10 cellular contexts compared by ENCODE assay signal in the genomic region with DNA sequence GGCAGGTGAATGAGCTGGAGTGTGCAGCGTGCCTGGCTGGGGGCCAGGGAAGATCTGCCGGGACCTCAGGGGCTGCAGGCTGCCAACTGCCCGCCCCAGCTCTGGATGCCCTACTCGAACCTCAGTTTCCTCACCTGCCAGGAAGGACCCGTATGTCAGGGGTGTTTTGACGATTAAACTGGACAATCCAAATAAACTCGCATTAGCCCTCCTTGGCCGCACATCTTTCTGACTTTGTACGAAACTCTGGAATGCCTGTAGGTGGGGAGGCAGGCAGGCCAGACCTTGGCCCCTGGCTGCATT. TPM values are rescaled to one million over a fixed set of nuclear protein-coding genes. Genes with fewer than 3 reads are reported as not detected.
DNase-seq lines count a peak whose midpoint lies in the region; ATAC-seq and TF ChIP-seq lines count a peak whose summit lies in the region.
"Had no signal": no experiment of that assay in that cellular context is flagged by ENCODE, and none has a peak within 500 bp of the region (broad histone marks: within the 10 kb centered on the region; RNA-seq: fewer than 3 reads in every experiment).

No MANE protein-coding gene starts in this region.

- H3K27me3 Mint-ChIP-seq in CD4-positive, alpha-beta T cell: peaks cover 46% of the 10 kb centered on the region

- ATAC-seq in CD4-positive, alpha-beta T cell (ENCODE audit: poor library complexity): no peak
- no peak for ATAC-seq in GM21528 (IDR thresholded peaks at IDR 0.05; ENCODE audit: low FRiP score, unreplicated experiment)
- ATAC-seq: GM12878 had no signal

- no peak for DNase-seq in CD4-positive, alpha-beta T cell
- DNase-seq in Peyer's patch: no peak
- no peak for DNase-seq in right atrium auricular region (ENCODE audit: low spot score)
- no peak for DNase-seq in GM03348 (ENCODE audit: low spot score)
- no peak for DNase-seq in DMS53 (lab: John Stamatoyannopoulos, UW)
- no peak for DNase-seq in head of caudate nucleus
- DNase-seq: NCI-H2107 had no signal

- TF ChIP-seq POLR2A in Peyer's patch (IDR thresholded peaks at IDR 0.05): no peak

- POLR2A ChIA-PET in CD4-positive, alpha-beta T cell (lab: Charles Lee): no interaction called here

- H3K36me3 ChIP-seq in Peyer's patch (no peaks in the 10 kb centered on the region), right atrium auricular region (no peaks in the 10 kb centered on the region), parathyroid adenoma (ENCODE audit: control insufficient read depth, insufficient read depth, low read length) (no peaks in the 10 kb centered on the region)

- peak overlapping the region; percentile 65 for H3K4me2 ChIP-seq in parathyroid adenoma (ENCODE audit: low read length)

- H3K4me3 ChIP-seq in Peyer's patch (peak overlapping the region; percentile 47 to 82 (median 66)), right atrium auricular region (peak overlapping the region; percentile 74 to 84), parathyroid adenoma (ENCODE audit: low read depth, low read length) (peak overlapping the region; percentile 67)
- H3K4me3 ChIP-seq: GM12878 had no signal

- peak overlapping the region; percentile 59 for H3K4me3 Mint-ChIP-seq in CD4-positive, alpha-beta T cell

- H3K27me3 ChIP-seq in CD4-positive, alpha-beta T cell (ENCODE audit: control insufficient read depth, insufficient read depth, low read length): peaks cover 32% of the 10 kb centered on the region
- H3K27me3 ChIP-seq in Peyer's patch (no peaks in the 10 kb centered on the region), right atrium auricular region (no peaks in the 10 kb centered on the region), parathyroid adenoma (ENCODE audit: control insufficient read depth, insufficient read depth, low read length) (no peaks in the 10 kb centered on the region)

- H3K9ac ChIP-seq in parathyroid adenoma: peak overlapping the region; percentile 14

- H3K79me2 ChIP-seq in parathyroid adenoma: no peaks in the 10 kb centered on the region

- TF ChIP-seq CTCF in CD4-positive, alpha-beta T cell (IDR thresholded peaks at IDR 0.05): no peak
- TF ChIP-seq CTCF in Peyer's patch (IDR thresholded peaks at IDR 0.05): no peak
- no peak for TF ChIP-seq CTCF in right atrium auricular region (IDR thresholded peaks at IDR 0.05)
- TF ChIP-seq CTCF in parathyroid adenoma (IDR thresholded peaks at IDR 0.05): no peak

- intact Hi-C loops in CD4-positive, alpha-beta T cell (cut with DNase I, micrococcal nuclease): no loop called here
- intact Hi-C loops in head of caudate nucleus (cut with DNase I): no loop called here

- H3K4me1 ChIP-seq in Peyer's patch: peaks cover 0 to 13% (median 6%) of the 10 kb centered on the region in 4 donors
- peaks cover 0 to 15% of the 10 kb centered on the region in 2 donors for H3K4me1 ChIP-seq in right atrium auricular region
- H3K4me1 ChIP-seq in parathyroid adenoma: no peaks in the 10 kb centered on the region

- H3K9me3 Mint-ChIP-seq in CD4-positive, alpha-beta T cell: no peaks in the 10 kb centered on the region

- no peak overlapping the region for H3K27ac Mint-ChIP-seq in CD4-positive, alpha-beta T cell

- no peaks in the 10 kb centered on the region for H3K9me3 ChIP-seq in CD4-positive, alpha-beta T cell (ENCODE audit: control insufficient read depth, low read length)
- no peaks in the 10 kb centered on the region for H3K9me3 ChIP-seq in Peyer's patch
- no peaks in the 10 kb centered on the region for H3K9me3 ChIP-seq in right atrium auricular region
- no peaks in the 10 kb centered on the region for H3K9me3 ChIP-seq in parathyroid adenoma (ENCODE audit: control insufficient read depth, low read length)

- H3K27ac ChIP-seq in CD4-positive, alpha-beta T cell (ENCODE audit: low read depth, low read length): no peak overlapping the region
- H3K27ac ChIP-seq in Peyer's patch (peak overlapping the region in 2 of 4 donors; percentile 75 to 80), right atrium auricular region (peak overlapping the region; percentile 78 to 89), parathyroid adenoma (peak overlapping the region; percentile 77)

- no peaks in the 10 kb centered on the region for H3K36me3 Mint-ChIP-seq in CD4-positive, alpha-beta T cell (ENCODE audit: low read depth)

- peaks cover 16% of the 10 kb centered on the region for H3K4me1 Mint-ChIP-seq in CD4-positive, alpha-beta T cell (ENCODE audit: low read depth)

- H2AFZ ChIP-seq in parathyroid adenoma: peak overlapping the region; percentile 94

- CTCF ChIA-PET in CD4-positive, alpha-beta T cell (lab: Charles Lee): no interaction called here

RNA-seq across cellular contexts. Expression of gene ZNF669, which starts 8.3 kb away (rescaled TPM):
- total RNA-seq in CD4-positive, alpha-beta T cell: 10 to 100 TPM; 13.2 to 15.1 TPM
- total RNA-seq in Peyer's patch (1 to 10 TPM; 2.3 to 5.8 (median 2.7) TPM), right atrium auricular region (1 to 10 TPM; 3.2 to 3.6 TPM)

RNA-seq across cellular contexts. Expression of gene ZNF670, which starts 33.8 kb away (rescaled TPM):
- under 1 TPM; 0.16 to 0.28 TPM for total RNA-seq in CD4-positive, alpha-beta T cell
- total RNA-seq in Peyer's patch (1 to 10 TPM; 1.8 to 5.8 (median 2.0) TPM), right atrium auricular region (1 to 10 TPM in 1 of 2 donors, under 1 TPM in 1; 0.93 to 1.8 TPM)

RNA-seq across cellular contexts. Expression of gene ZNF124, which starts 59.4 kb away (rescaled TPM):
- 10 to 100 TPM; 18.3 to 20.0 TPM for total RNA-seq in CD4-positive, alpha-beta T cell
- 10 to 100 TPM; 21.1 to 66.0 (median 34.7) TPM for total RNA-seq in Peyer's patch
- 10 to 100 TPM; 10.2 to 22.6 TPM for total RNA-seq in right atrium auricular region
